19 cellular contexts compared by ENCODE assay signal in the genomic region with DNA sequence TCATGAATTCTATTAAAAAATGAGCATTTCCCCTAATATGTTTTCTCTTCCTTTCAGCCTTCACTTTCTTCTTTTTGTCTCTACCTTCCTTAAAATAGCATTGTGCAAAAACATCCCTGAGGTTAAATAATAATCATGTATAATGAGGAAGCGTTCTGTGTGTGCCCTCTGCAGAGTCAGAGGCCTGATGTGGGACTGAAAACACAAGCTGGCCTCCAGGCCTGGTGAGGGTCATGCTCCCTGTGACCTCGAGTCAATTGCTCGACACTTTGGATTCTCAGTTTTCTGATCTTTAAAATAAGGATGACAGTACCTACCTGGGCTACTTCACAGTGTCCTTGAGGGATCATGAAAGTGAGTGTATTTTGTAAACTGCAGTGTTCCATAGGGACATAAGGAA. TPM values are rescaled to one million over a fixed set of nuclear protein-coding genes. Genes with fewer than 3 reads are reported as not detected.
DNase-seq lines count a peak whose midpoint lies in the region; ATAC-seq and TF ChIP-seq lines count a peak whose summit lies in the region.
"Had no signal": no experiment of that assay in that cellular context is flagged by ENCODE, and none has a peak within 500 bp of the region (broad histone marks: within the 10 kb centered on the region; RNA-seq: fewer than 3 reads in every experiment).

No MANE protein-coding gene starts in this region.

- whole genome bisulfite sequencing in heart left ventricle, 4 donors: 57 to 69% (median 65%) methylated on average over 3 of the region's 3 CpGs
- 93 to 97% methylated on average over 3 of the region's 3 CpGs for WGBS in ectodermal cell, 2 experiments

- TF ChIP-seq POLR2A in heart left ventricle (IDR thresholded peaks at IDR 0.05): no peak

- H3K9me3 Mint-ChIP-seq in nephron: no peaks in the 10 kb centered on the region
- no peaks in the 10 kb centered on the region for H3K9me3 Mint-ChIP-seq in activated T-cell treated with anti-CD3 and anti-CD28 coated beads, Interleukin-2, amount 50 U/mL, for 72 hours

- no peaks in the 10 kb centered on the region for H3K27me3 Mint-ChIP-seq in nephron (ENCODE audit: low read depth)
- H3K27me3 Mint-ChIP-seq in activated T-cell treated with anti-CD3 and anti-CD28 coated beads, Interleukin-2, amount 50 U/mL, for 72 hours (ENCODE audit: low read depth): no peaks in the 10 kb centered on the region

- peaks cover 30% of the 10 kb centered on the region for H3K4me1 Mint-ChIP-seq in nephron
- no peaks in the 10 kb centered on the region for H3K4me1 Mint-ChIP-seq in activated T-cell treated with anti-CD3 and anti-CD28 coated beads, Interleukin-2, amount 50 U/mL, for 72 hours (ENCODE audit: low read depth)

- no peak overlapping the region for H3K4me3 Mint-ChIP-seq in nephron
- H3K4me3 Mint-ChIP-seq in activated T-cell treated with anti-CD3 and anti-CD28 coated beads, Interleukin-2, amount 50 U/mL, for 72 hours: no peak overlapping the region
- H3K4me3 Mint-ChIP-seq: H9 had no signal

- ATAC-seq in heart left ventricle (peak in 2 of 4 donors; percentile 24 to 28), GM18519 (IDR thresholded peaks at IDR 0.05; ENCODE audit: low FRiP score, unreplicated experiment) (no peak)
- ATAC-seq in activated T-cell treated with anti-CD3 and anti-CD28 coated beads, Interleukin-2, amount 50 U/mL, for 72 hours (replicated peaks in 1 of 2): no peak

- no peak overlapping the region for H3K4me3 ChIP-seq in heart left ventricle
- H3K4me3 ChIP-seq in right atrium auricular region: no peak overlapping the region
- no peak overlapping the region for H3K4me3 ChIP-seq in ectodermal cell (ENCODE audit: insufficient read depth, low read depth, low read length)
- H3K4me3 ChIP-seq: MG63, SJSA1 had no signal

- no peaks in the 10 kb centered on the region for H3K36me3 Mint-ChIP-seq in nephron (ENCODE audit: low read depth)
- no peaks in the 10 kb centered on the region for H3K36me3 Mint-ChIP-seq in activated T-cell treated with anti-CD3 and anti-CD28 coated beads, Interleukin-2, amount 50 U/mL, for 72 hours (ENCODE audit: insufficient read depth in 2 of 2)

- intact Hi-C loops in heart left ventricle (cut with DNase I): loop anchor here in 1 of 10 donors (5.0 kb wide), 1 partner anchor 41 kb away; a partner anchor contains a TSS

- DNase-seq in heart left ventricle: no peak
- DNase-seq in right atrium auricular region (ENCODE audit: low spot score): no peak
- peak; percentile 13 for DNase-seq in retina
- DNase-seq in activated T-cell treated with anti-CD3 and anti-CD28 coated beads, Interleukin-2, amount 50 U/mL, for 72 hours: no peak
- no peak for DNase-seq in H4 (ENCODE audit: low spot score)
- DNase-seq: GF-D8, H9, Karpas-422, NCI-H1694, NCI-H2107, NCI-H345, NCI-H526 treated with DMSO at 0.1 percent for 48 hours had no signal

- peaks cover 0 to 24% (median 16%) of the 10 kb centered on the region in 12 donors for H3K4me1 ChIP-seq in heart left ventricle
- peaks cover 0 to 13% of the 10 kb centered on the region in 2 donors for H3K4me1 ChIP-seq in right atrium auricular region
- peaks cover 10% of the 10 kb centered on the region for H3K4me1 ChIP-seq in ectodermal cell (ENCODE audit: control insufficient read depth, insufficient read depth, low read length)
- H3K4me1 ChIP-seq: SJSA1 had no signal

- TF ChIP-seq CTCF in heart left ventricle (IDR thresholded peaks at IDR 0.05) (no peak), right atrium auricular region (IDR thresholded peaks at IDR 0.05) (no peak), nephron (IDR thresholded peaks at IDR 0.05; ENCODE audit: unreplicated experiment in 3 of 3) (no peak)

- H3K27me3 ChIP-seq in heart left ventricle (no peaks in the 10 kb centered on the region), right atrium auricular region (no peaks in the 10 kb centered on the region), ectodermal cell (ENCODE audit: control insufficient read depth, insufficient read depth, low read length, poor library complexity, severe bottlenecking) (no peaks in the 10 kb centered on the region)
- H3K27me3 ChIP-seq: MG63, SJSA1 had no signal

- peak overlapping the region; percentile 20 to 63 (median 24) for H3K27ac Mint-ChIP-seq in nephron
- no peak overlapping the region for H3K27ac Mint-ChIP-seq in activated T-cell treated with anti-CD3 and anti-CD28 coated beads, Interleukin-2, amount 50 U/mL, for 72 hours

- H3K9me3 ChIP-seq in heart left ventricle (peaks cover 0 to 8% (median 0%) of the 10 kb centered on the region in 12 donors), right atrium auricular region (no peaks in the 10 kb centered on the region), ectodermal cell (ENCODE audit: control insufficient read depth, low read length) (no peaks in the 10 kb centered on the region)
- H3K9me3 ChIP-seq: MG63, SJSA1 had no signal

- H3K36me3 ChIP-seq in heart left ventricle (no peaks in the 10 kb centered on the region), right atrium auricular region (no peaks in the 10 kb centered on the region), ectodermal cell (ENCODE audit: control insufficient read depth, insufficient read depth, low read length) (no peaks in the 10 kb centered on the region)
- H3K36me3 ChIP-seq: MG63, SJSA1 had no signal

- H3K27ac ChIP-seq in heart left ventricle (peak overlapping the region; percentile 10 to 64 (median 38)), right atrium auricular region (peak overlapping the region in 1 of 2 donors; percentile 10), ectodermal cell (ENCODE audit: insufficient read depth, low read depth, low read length, poor library complexity, severe bottlenecking) (peak overlapping the region; percentile 55)
- H3K27ac ChIP-seq: C4-2B, RWPE1, SJSA1 had no signal

RNA-seq across cellular contexts. Expression of a gene that starts 39.9 kb away (rescaled TPM):
- total RNA-seq in heart left ventricle (10 to 100 TPM in 5 of 9 donors, 1 to 10 TPM in 4; 4.8 to 29.1 (median 12.0) TPM), right atrium auricular region (10 to 100 TPM in 1 of 2 donors, 1 to 10 TPM in 1; 9.0 to 11.2 TPM)
- 1 to 10 TPM; 4.4 to 5.7 TPM for polyA plus RNA-seq in heart left ventricle
- polyA plus RNA-seq in ectodermal cell (2013, experiment 1 of 4): 0.07 TPM
- polyA plus RNA-seq in ectodermal cell (2013, experiment 2 of 4): 0.11 TPM
- polyA plus RNA-seq in ectodermal cell (2013, experiment 3 of 4): 0.16 TPM
- polyA plus RNA-seq in ectodermal cell (2013, experiment 4 of 4): 0.20 TPM
- total RNA-seq in activated T-cell treated with anti-CD3 and anti-CD28 coated beads, Interleukin-2, amount 50 U/mL, for 72 hours: 1 to 10 TPM in 1 of 2 donors, under 1 TPM in 1; 1.00 to 4.2 TPM
- total RNA-seq in H4 (2014; rRNA removed; shearing (Covaris generic)): 1.7 and 2.3 TPM in 2 replicates
- total RNA-seq: H9, SJSA1 had no signal
